8 cellular contexts compared by ENCODE assay signal in genomic region chr5:6576861-6577501, GRCh38.
DNase-seq lines count a peak whose midpoint lies in the region; ATAC-seq and TF ChIP-seq lines count a peak whose summit lies in the region.

No MANE protein-coding gene starts in this region.

- no peaks in the 10 kb centered on the region for H3K27me3 ChIP-seq in parathyroid adenoma (ENCODE audit: control insufficient read depth, insufficient read depth, low read length)

- H3K79me2 ChIP-seq in parathyroid adenoma, result no peaks in the 10 kb centered on the region

- no peak overlapping the region for H3K27ac ChIP-seq in parathyroid adenoma

- no peak overlapping the region for H2AFZ ChIP-seq in parathyroid adenoma

- DNase-seq in NCI-H187 (lab: John Stamatoyannopoulos, UW), result peak; percentile 47 to 64
- no peak for DNase-seq in NCI-H187 treated with DMSO at 0.1 percent for 48 hours (lab: John Stamatoyannopoulos, UW)
- DNase-seq in LNCaP clone FGC (ENCODE audit: low read depth), result peak; percentile 51
- peak; percentile 73 for DNase-seq in SHP77 treated with DMSO at 0.1 percent for 48 hours (lab: John Stamatoyannopoulos, UW)
- peak; percentile 66 for DNase-seq in fibroblast of mammary gland (ENCODE audit: low read depth)
- DNase-seq in NK-92 (lab: John Stamatoyannopoulos, UW; ENCODE audit: unreplicated experiment), result no peak

- H3K9me3 ChIP-seq in parathyroid adenoma (ENCODE audit: control insufficient read depth, low read length), result no peaks in the 10 kb centered on the region

- H3K4me3 ChIP-seq in LNCaP clone FGC (ENCODE audit: low read depth, low read length), result no peak overlapping the region
- no peak overlapping the region for H3K4me3 ChIP-seq in fibroblast of mammary gland (ENCODE audit: control insufficient read depth, low read depth, low read length)
- H3K4me3 ChIP-seq in parathyroid adenoma (ENCODE audit: low read depth, low read length), result no peak overlapping the region

- peak; percentile 83 for TF ChIP-seq CTCF in LNCaP clone FGC (IDR thresholded peaks at IDR 0.05; ENCODE audit: control insufficient read depth, extremely low read depth, insufficient read depth)
- peak; percentile 69 for TF ChIP-seq CTCF in fibroblast of mammary gland (conservative IDR thresholded peaks at IDR 0.05; ENCODE audit: control insufficient read depth, insufficient read depth, low read depth, low read length)
- TF ChIP-seq CTCF in parathyroid adenoma (IDR thresholded peaks at IDR 0.05), result peak; percentile 29

- H3K36me3 ChIP-seq in parathyroid adenoma (ENCODE audit: control insufficient read depth, insufficient read depth, low read length), result no peaks in the 10 kb centered on the region

- H3K4me1 ChIP-seq in parathyroid adenoma, result no peaks in the 10 kb centered on the region

- ATAC-seq in HG03280 (IDR thresholded peaks at IDR 0.05; ENCODE audit: unreplicated experiment), result no peak

- H3K4me2 ChIP-seq in parathyroid adenoma (ENCODE audit: low read length), result no peak overlapping the region

- no peak overlapping the region for H3K9ac ChIP-seq in parathyroid adenoma

Comparison
In these comparisons a context has a peak if more than half of its experiments do, and no peak if none do; other contexts are left out.
1. DNase-seq: peak in NCI-H187 (2 of 2), LNCaP clone FGC (single experiment), SHP77 treated with DMSO at 0.1 percent for 48 hours (single experiment) and fibroblast of mammary gland (single experiment); none in NCI-H187 treated with DMSO at 0.1 percent for 48 hours (single experiment) and NK-92 (single experiment).
2. CTCF ChIP-seq: peak in every context shown above with its lines; median percentile 83 in LNCaP clone FGC; 69 in fibroblast of mammary gland; 29 in parathyroid adenoma.